ENCODE assay signal across 8 cellular contexts in the genomic region with DNA sequence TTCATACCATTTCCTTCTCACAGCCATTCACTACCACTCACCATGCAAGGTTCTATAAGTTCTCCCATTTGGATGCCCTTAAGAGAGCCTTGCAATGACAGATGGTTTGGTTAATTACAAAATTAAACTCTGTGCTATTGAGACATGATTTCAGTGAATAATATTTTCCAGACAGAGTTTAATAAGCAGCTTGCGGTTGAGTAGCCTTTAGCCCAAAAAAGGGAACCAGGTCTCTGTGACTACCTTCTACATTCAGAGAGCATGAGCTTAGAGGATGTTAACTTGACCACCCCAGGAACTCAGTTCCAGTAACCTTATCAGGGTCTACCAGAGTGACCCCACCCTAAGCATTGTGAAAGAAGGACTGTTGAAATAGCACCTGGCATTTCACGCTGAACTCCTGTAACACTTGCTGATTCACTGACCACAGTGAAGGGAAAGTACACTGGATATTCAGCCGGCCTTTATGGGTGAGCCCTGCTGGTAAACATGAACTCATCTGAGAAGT.
DNase-seq lines count a peak whose midpoint lies in the region; ATAC-seq and TF ChIP-seq lines count a peak whose summit lies in the region.

No MANE protein-coding gene starts in this region.

- DNase-seq in AG04450 (ENCODE audit: low read depth, low spot score) (peak; percentile 29), SIG-M5 treated with dmso at 0.1 percent for 504 hours (lab: John Stamatoyannopoulos, UW; ENCODE audit: unreplicated experiment) (peak; percentile 90), lung (ENCODE audit: low spot score) (peak; percentile 42), colonic mucosa (no peak), NCI-H2107 (lab: John Stamatoyannopoulos, UW) (no peak), NCI-H1930 (lab: John Stamatoyannopoulos, UW) (no peak)

- H3K9me3 ChIP-seq in AG04450 (ENCODE audit: control insufficient read depth, insufficient read depth, low read length) (no peaks in the 10 kb centered on the region), lung (ENCODE audit: control insufficient read depth in 2 of 2, insufficient read depth in 1 of 2, low read length in 1 of 2) (no peaks in the 10 kb centered on the region), colonic mucosa (no peaks in the 10 kb centered on the region)

- TF ChIP-seq CTCF in AG04450 (IDR thresholded peaks at IDR 0.05; ENCODE audit: low read depth, low read length) = no peak
- TF ChIP-seq CTCF in lung (IDR thresholded peaks at IDR 0.05; ENCODE audit: control extremely low read depth, extremely low read depth) = no peak
- TF ChIP-seq CTCF in colonic mucosa (IDR thresholded peaks at IDR 0.05) = no peak

- CTCF ChIA-PET in AG04450 (lab: Charles Lee) = no interaction called here

- no peak overlapping the region for H3K9ac ChIP-seq in colonic mucosa (ENCODE audit: low read depth in 2 of 2, low read length in 2 of 2)

- ATAC-seq in GM19035 (IDR thresholded peaks at IDR 0.05; ENCODE audit: unreplicated experiment) (peak; percentile 84), HG03135 (IDR thresholded peaks at IDR 0.05; ENCODE audit: unreplicated experiment) (peak; percentile 98), lung (ENCODE audit: insufficient read depth, low FRiP score) (peak; percentile 84)

- no peaks in the 10 kb centered on the region for H3K36me3 ChIP-seq in lung (ENCODE audit: control insufficient read depth in 2 of 2, insufficient read depth in 2 of 2, low read length in 2 of 2)
- no peaks in the 10 kb centered on the region for H3K36me3 ChIP-seq in colonic mucosa

- H3K27me3 ChIP-seq in AG04450 (ENCODE audit: control insufficient read depth, insufficient read depth, low read length) (no peaks in the 10 kb centered on the region), lung (ENCODE audit: control insufficient read depth, insufficient read depth) (no peaks in the 10 kb centered on the region), colonic mucosa (no peaks in the 10 kb centered on the region)

- intact Hi-C loops in colonic mucosa (cut with DNase I) = no loop called here

- H3K4me1 ChIP-seq in lung (ENCODE audit: control insufficient read depth in 2 of 2, insufficient read depth in 2 of 2, low read length in 2 of 2) = no peaks in the 10 kb centered on the region
- no peaks in the 10 kb centered on the region for H3K4me1 ChIP-seq in colonic mucosa

- H3K27ac ChIP-seq in AG04450 (ENCODE audit: low read depth, low read length) (no peak overlapping the region), lung (ENCODE audit: low read depth in 1 of 2, low read length in 1 of 2) (no peak overlapping the region), colonic mucosa (no peak overlapping the region)

- H3K4me3 ChIP-seq in AG04450 (ENCODE audit: low read depth, low read length) (no peak overlapping the region), lung (no peak overlapping the region), colonic mucosa (no peak overlapping the region)

- 35 to 52% methylated on average over 3 of the region's 3 CpGs for WGBS in lung, 2 donors

- POLR2A ChIA-PET in AG04450 (lab: Yijun Ruan, JAX) = no interaction called here

Comparison
In these comparisons a context has a peak if more than half of its experiments do, and no peak if none do; other contexts are left out.
1. DNase-seq: peak in AG04450 (single experiment), SIG-M5 treated with dmso at 0.1 percent for 504 hours (single experiment) and lung (single experiment); none in colonic mucosa (single experiment), NCI-H2107 (single experiment) and NCI-H1930 (0 of 2).
2. Peak in every context shown above with its lines, with median percentiles within 50 percentile points of each other: ATAC-seq.